ENCODE assay signal across 35 cellular contexts in the genomic region with DNA sequence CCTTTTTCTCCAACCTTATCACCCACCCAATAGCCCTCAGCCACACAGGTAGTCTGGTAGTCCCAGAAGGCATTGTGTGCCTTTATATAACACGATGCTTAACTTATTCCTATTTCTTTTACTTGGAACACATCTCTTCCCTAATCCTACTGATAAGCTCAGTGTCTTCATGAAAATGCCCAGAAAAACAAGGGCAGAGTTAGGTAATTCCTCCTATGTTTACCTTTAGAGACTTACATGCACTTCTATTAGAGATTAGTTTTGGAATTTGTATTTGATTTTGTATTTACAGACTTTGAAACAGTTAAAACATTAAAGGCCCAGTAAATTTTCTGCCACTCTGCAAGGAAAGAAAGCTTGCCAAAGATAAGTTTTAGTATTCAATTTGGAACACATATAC.
"Had no signal": no experiment of that assay in that cellular context is flagged by ENCODE, and none has a peak within 500 bp of the region (broad histone marks: within the 10 kb centered on the region; RNA-seq: fewer than 3 reads in every experiment).

No MANE protein-coding gene starts in this region.

- H3K27ac Mint-ChIP-seq: activated CD4-positive, alpha-beta memory T cell treated with anti-CD3 and anti-CD28 coated beads for 36 hours; activated CD4-positive, alpha-beta T cell treated with anti-CD3 and anti-CD28 coated beads for 36 hours; activated CD4-positive, alpha-beta T cell treated with anti-CD3 and anti-CD28 coated beads, Interleukin-2, amount 10 ng/mL, durations not matched to agents 24 days and 14 days; activated CD8-positive, alpha-beta memory T cell treated with anti-CD3 and anti-CD28 coated beads, Interleukin-2, amount 10 ng/mL, durations not matched to agents 7 days and 5 days; activated CD8-positive, alpha-beta T cell treated with anti-CD3 and anti-CD28 coated beads, Interleukin-2, amount 10 ng/mL, durations not matched to agents 7 days and 5 days; activated naive CD4-positive, alpha-beta T cell treated with anti-CD3 and anti-CD28 coated beads for 36 hours; activated naive CD4-positive, alpha-beta T cell treated with anti-CD3 and anti-CD28 coated beads, Interleukin-2, amount 50 U/mL, for 24 hours; activated naive CD8-positive, alpha-beta T cell treated with anti-CD3 and anti-CD28 coated beads for 36 hours; activated naive CD8-positive, alpha-beta T cell treated with anti-CD3 and anti-CD28 coated beads, Interleukin-2, amount 50 U/mL, for 24 hours; activated T-helper 1 cell treated with anti-CD3 and anti-CD28 coated beads, Interleukin-12 subunit alpha, Interleukin-12 subunit beta, Interleukin-2, Interleukin-4 antibody, amounts not matched to agents 30 ng/mL and 10 ng/mL and 1 ng/mL, durations not matched to agents 14 hours and 24 hours and 36 hours; activated T-helper 2 cell treated with anti-CD3 and anti-CD28 coated beads, Interferon-gamma antibody, Interleukin-2, Interleukin-4, amounts not matched to agents 10 μg/mL and 5 μg/mL and 100 μg/mL, durations not matched to agents 14 hours and 24 hours and 36 hours; effector memory CD8-positive, alpha-beta T cell; T-cell; T-helper 17 cell; T-helper 2 cell treated with Interferon-gamma antibody and Interleukin-4, amounts not matched to agents 5 μg/mL and 100 μg/mL, for 36 hours had no signal

- H3K4me1 ChIP-seq: foreskin keratinocyte, gastrocnemius medialis had no signal

- H3K9me3 Mint-ChIP-seq: activated CD4-positive, alpha-beta memory T cell treated with anti-CD3 and anti-CD28 coated beads for 36 hours; activated CD4-positive, alpha-beta T cell treated with anti-CD3 and anti-CD28 coated beads, Interleukin-2, amount 10 ng/mL, durations not matched to agents 24 days and 14 days; activated naive CD8-positive, alpha-beta T cell treated with anti-CD3 and anti-CD28 coated beads for 36 hours; activated naive CD8-positive, alpha-beta T cell treated with anti-CD3 and anti-CD28 coated beads, Interleukin-2, amount 50 U/mL, for 24 hours; activated T-helper 1 cell treated with anti-CD3 and anti-CD28 coated beads, Interleukin-12 subunit alpha, Interleukin-12 subunit beta, Interleukin-2, Interleukin-4 antibody, amounts not matched to agents 30 ng/mL and 10 ng/mL and 1 ng/mL, durations not matched to agents 14 hours and 24 hours and 36 hours; activated T-helper 2 cell treated with anti-CD3 and anti-CD28 coated beads, Interferon-gamma antibody, Interleukin-2, Interleukin-4, amounts not matched to agents 10 μg/mL and 5 μg/mL and 100 μg/mL, durations not matched to agents 14 hours and 24 hours and 36 hours; T-helper 2 cell treated with Interferon-gamma antibody and Interleukin-4, amounts not matched to agents 5 μg/mL and 100 μg/mL, for 36 hours had no signal

- H3K4me1 Mint-ChIP-seq: activated CD4-positive, alpha-beta T cell treated with anti-CD3 and anti-CD28 coated beads for 36 hours; activated CD4-positive, alpha-beta T cell treated with anti-CD3 and anti-CD28 coated beads, Interleukin-2, amount 10 ng/mL, durations not matched to agents 24 days and 14 days; activated CD8-positive, alpha-beta memory T cell treated with anti-CD3 and anti-CD28 coated beads, Interleukin-2, amount 10 ng/mL, durations not matched to agents 7 days and 5 days; activated naive CD4-positive, alpha-beta T cell treated with anti-CD3 and anti-CD28 coated beads, Interleukin-2, amount 50 U/mL, for 24 hours; activated naive CD8-positive, alpha-beta T cell treated with anti-CD3 and anti-CD28 coated beads for 36 hours; activated naive CD8-positive, alpha-beta T cell treated with anti-CD3 and anti-CD28 coated beads, Interleukin-2, amount 50 U/mL, for 24 hours; T-cell; T-helper 17 cell had no signal

- H3K27ac ChIP-seq: adrenal gland, body of pancreas, esophagus muscularis mucosa, foreskin keratinocyte, gastrocnemius medialis had no signal

- H3K27me3 ChIP-seq: adrenal gland, body of pancreas, esophagus muscularis mucosa, foreskin keratinocyte, gastrocnemius medialis had no signal

- ATAC-seq: activated CD4-positive, alpha-beta T cell treated with anti-CD3 and anti-CD28 coated beads for 36 hours; activated CD8-positive, alpha-beta memory T cell treated with anti-CD3 and anti-CD28 coated beads, Interleukin-2, amount 10 ng/mL, durations not matched to agents 7 days and 5 days; activated CD8-positive, alpha-beta T cell treated with anti-CD3 and anti-CD28 coated beads, Interleukin-2, amount 10 ng/mL, durations not matched to agents 7 days and 5 days; activated naive CD8-positive, alpha-beta T cell treated with anti-CD3 and anti-CD28 coated beads, Interleukin-2, amount 50 U/mL, for 24 hours; body of pancreas; effector memory CD8-positive, alpha-beta T cell; foreskin keratinocyte; gastrocnemius medialis; T-cell; T-helper 17 cell had no signal

- H3K4me3 ChIP-seq: adrenal gland, body of pancreas, esophagus muscularis mucosa, gastrocnemius medialis had no signal

- DNase-seq: activated CD4-positive, alpha-beta memory T cell treated with anti-CD3 and anti-CD28 coated beads for 36 hours; activated CD4-positive, alpha-beta T cell treated with anti-CD3 and anti-CD28 coated beads for 36 hours; activated CD4-positive, alpha-beta T cell treated with anti-CD3 and anti-CD28 coated beads, Interleukin-2, amount 10 ng/mL, durations not matched to agents 24 days and 14 days; activated CD4-positive, CD25-positive, alpha-beta regulatory T cell; activated CD4-positive, CD25-positive, alpha-beta regulatory T cell treated with anti-CD3 and anti-CD28 coated beads, Interleukin-2, amount 50 U/mL, for 72 hours; activated CD8-positive, alpha-beta memory T cell treated with anti-CD3 and anti-CD28 coated beads, Interleukin-2, amount 10 ng/mL, durations not matched to agents 7 days and 5 days; activated CD8-positive, alpha-beta memory T cell treated with anti-CD3 and anti-CD28 coated beads, Interleukin-2, amount 50 U/mL, for 4 hours; activated CD8-positive, alpha-beta T cell treated with anti-CD3 and anti-CD28 coated beads, Interleukin-2, amount 10 ng/mL, durations not matched to agents 7 days and 5 days; activated effector memory CD4-positive, alpha-beta T cell treated with anti-CD3 and anti-CD28 coated beads, Interleukin-2, amount 50 U/mL, for 16 hours; activated naive CD4-positive, alpha-beta T cell treated with anti-CD3 and anti-CD28 coated beads for 36 hours; activated naive CD8-positive, alpha-beta T cell treated with anti-CD3 and anti-CD28 coated beads for 36 hours; activated naive CD8-positive, alpha-beta T cell treated with anti-CD3 and anti-CD28 coated beads, Interleukin-2, amount 50 U/mL, for 24 hours; activated T-cell treated with anti-CD3 and anti-CD28 coated beads, Interleukin-2, amount 50 U/mL, for 1 hour; activated T-cell treated with anti-CD3 and anti-CD28 coated beads, Interleukin-2, amount 50 U/mL, for 48 hours; adrenal gland; amygdala; aorta; body of pancreas; caudate nucleus; cortex of kidney; dermis blood vessel endothelial cell; effector CD4-positive, alpha-beta T cell; effector memory CD8-positive, alpha-beta T cell; erythroblast; foreskin keratinocyte; gastrocnemius medialis; glutamatergic neuron; T-cell; T-helper 17 cell; T1000 had no signal

- H3K27me3 Mint-ChIP-seq: activated CD4-positive, alpha-beta memory T cell treated with anti-CD3 and anti-CD28 coated beads for 36 hours; activated CD4-positive, alpha-beta T cell treated with anti-CD3 and anti-CD28 coated beads for 36 hours; activated CD4-positive, alpha-beta T cell treated with anti-CD3 and anti-CD28 coated beads, Interleukin-2, amount 10 ng/mL, durations not matched to agents 24 days and 14 days; activated CD8-positive, alpha-beta memory T cell treated with anti-CD3 and anti-CD28 coated beads, Interleukin-2, amount 10 ng/mL, durations not matched to agents 7 days and 5 days; activated naive CD4-positive, alpha-beta T cell treated with anti-CD3 and anti-CD28 coated beads, Interleukin-2, amount 50 U/mL, for 24 hours; activated naive CD8-positive, alpha-beta T cell treated with anti-CD3 and anti-CD28 coated beads for 36 hours; activated naive CD8-positive, alpha-beta T cell treated with anti-CD3 and anti-CD28 coated beads, Interleukin-2, amount 50 U/mL, for 24 hours; effector memory CD8-positive, alpha-beta T cell; T-cell; T-helper 17 cell had no signal

- H3K9me3 ChIP-seq: body of pancreas, esophagus muscularis mucosa, gastrocnemius medialis had no signal

- H3K36me3 Mint-ChIP-seq: activated CD4-positive, alpha-beta memory T cell treated with anti-CD3 and anti-CD28 coated beads for 36 hours; activated CD8-positive, alpha-beta memory T cell treated with anti-CD3 and anti-CD28 coated beads, Interleukin-2, amount 10 ng/mL, durations not matched to agents 7 days and 5 days; activated naive CD4-positive, alpha-beta T cell treated with anti-CD3 and anti-CD28 coated beads, Interleukin-2, amount 50 U/mL, for 24 hours; activated naive CD8-positive, alpha-beta T cell treated with anti-CD3 and anti-CD28 coated beads for 36 hours; T-cell had no signal

- H3K36me3 ChIP-seq: adrenal gland, esophagus muscularis mucosa, gastrocnemius medialis had no signal

- H3K4me3 Mint-ChIP-seq: activated CD4-positive, alpha-beta memory T cell treated with anti-CD3 and anti-CD28 coated beads for 36 hours; activated CD4-positive, alpha-beta T cell treated with anti-CD3 and anti-CD28 coated beads for 36 hours; activated CD4-positive, alpha-beta T cell treated with anti-CD3 and anti-CD28 coated beads, Interleukin-2, amount 10 ng/mL, durations not matched to agents 24 days and 14 days; activated CD8-positive, alpha-beta memory T cell treated with anti-CD3 and anti-CD28 coated beads, Interleukin-2, amount 10 ng/mL, durations not matched to agents 7 days and 5 days; activated CD8-positive, alpha-beta T cell treated with anti-CD3 and anti-CD28 coated beads, Interleukin-2, amount 10 ng/mL, durations not matched to agents 7 days and 5 days; activated naive CD4-positive, alpha-beta T cell treated with anti-CD3 and anti-CD28 coated beads for 36 hours; activated naive CD4-positive, alpha-beta T cell treated with anti-CD3 and anti-CD28 coated beads, Interleukin-2, amount 50 U/mL, for 24 hours; activated naive CD8-positive, alpha-beta T cell treated with anti-CD3 and anti-CD28 coated beads for 36 hours; activated naive CD8-positive, alpha-beta T cell treated with anti-CD3 and anti-CD28 coated beads, Interleukin-2, amount 50 U/mL, for 24 hours; activated T-helper 1 cell treated with anti-CD3 and anti-CD28 coated beads, Interleukin-12 subunit alpha, Interleukin-12 subunit beta, Interleukin-2, Interleukin-4 antibody, amounts not matched to agents 30 ng/mL and 10 ng/mL and 1 ng/mL, durations not matched to agents 14 hours and 24 hours and 36 hours; effector memory CD8-positive, alpha-beta T cell; T-cell; T-helper 17 cell; T-helper 2 cell treated with Interferon-gamma antibody and Interleukin-4, amounts not matched to agents 5 μg/mL and 100 μg/mL, for 36 hours had no signal
